In genomic region chr9:98018347-98018746, GRCh38 we compare ENCODE assay signal across 29 cellular contexts. TPM values are rescaled to one million over a fixed set of nuclear protein-coding genes. Genes with fewer than 3 reads are reported as not detected.
DNase-seq lines count a peak whose midpoint lies in the region; ATAC-seq and TF ChIP-seq lines count a peak whose summit lies in the region.
"Had no signal": no experiment of that assay in that cellular context is flagged by ENCODE, and none has a peak within 500 bp of the region (broad histone marks: within the 10 kb centered on the region; RNA-seq: fewer than 3 reads in every experiment).

No MANE protein-coding gene starts in this region.

- no peak overlapping the region for H2BK5ac ChIP-seq in trophoblast cell (ENCODE audit: low read depth, low read length, poor library complexity)

- no peaks in the 10 kb centered on the region for H3K9me3 ChIP-seq in CD4-positive, alpha-beta T cell (ENCODE audit: control insufficient read depth, low read length)
- H3K9me3 ChIP-seq in trophoblast cell (ENCODE audit: insufficient read depth, low read depth, low read length), result no peaks in the 10 kb centered on the region
- H3K9me3 ChIP-seq: BLaER1 treated with 17β-estradiol and CSF1 and Interleukin-3, amounts not matched to agents 10 nM and 100 nM; breast epithelium; HAP-1; spleen; thoracic aorta had no signal

- no peak overlapping the region for H2AFZ ChIP-seq in trophoblast cell (ENCODE audit: insufficient read depth, low read length, poor library complexity)

- no peaks in the 10 kb centered on the region for H3K9me3 Mint-ChIP-seq in CD4-positive, alpha-beta T cell
- H3K9me3 Mint-ChIP-seq in WTC11, result no peaks in the 10 kb centered on the region
- H3K9me3 Mint-ChIP-seq: memory B cell; nephron; stimulated activated naive CD8-positive, alpha-beta T cell treated with anti-CD3 and anti-CD28 coated beads, Interleukin-15, amount 100 ng/mL, for 72 hours had no signal

- no peak overlapping the region for H4K8ac ChIP-seq in trophoblast cell (ENCODE audit: low read depth, low read length)

- CTCF ChIA-PET in CD4-positive, alpha-beta T cell (lab: Charles Lee), result interaction anchor here (1.0 kb wide), 1 partner anchor 11 kb away, joined by 3 read pairs; no protein-coding TSS in a partner anchor
- CTCF ChIA-PET in WTC11 (lab: Charles Lee), result interaction anchor here (1.4 to 1.5 kb wide), 2 partner anchors 16 to 17 kb away, joined by 3 to 5 read pairs; no protein-coding TSS in a partner anchor

- H3K4me3 ChIP-seq in HL-60 (replicated peaks; ENCODE audit: insufficient read depth, low read length) (no peak overlapping the region), trophoblast cell (ENCODE audit: low read depth, low read length) (no peak overlapping the region), H7 (ENCODE audit: insufficient read depth, low read depth, low read length) (no peak overlapping the region)
- H3K4me3 ChIP-seq: BLaER1 treated with 17β-estradiol and CSF1 and Interleukin-3, amounts not matched to agents 10 nM and 100 nM; breast epithelium; HAP-1; spleen; thoracic aorta had no signal

- no peak for DNase-seq in CD4-positive, alpha-beta T cell
- DNase-seq in HL-60 (ENCODE audit: low read depth in 1 of 2, low spot score in 1 of 2), result no peak
- no peak for DNase-seq in WTC11 (ENCODE audit: low spot score)
- DNase-seq in trophoblast cell, result no peak
- no peak for DNase-seq in H7
- DNase-seq in OCI-M2 (lab: John Stamatoyannopoulos, UW; ENCODE audit: unreplicated experiment), result no peak
- no peak for DNase-seq in putamen (ENCODE audit: low spot score)
- DNase-seq: activated CD8-positive, alpha-beta T cell treated with anti-CD3 and anti-CD28 coated beads, Interleukin-2, amount 10 ng/mL, durations not matched to agents 7 days and 5 days; activated effector memory CD4-positive, alpha-beta T cell treated with Interleukin-2 at 50 U/mL for 16 hours; activated T-cell treated with anti-CD3 and anti-CD28 coated beads for 4 hours; DMS79 treated with DMSO at 0.1 percent for 48 hours; effector CD4-positive, alpha-beta T cell; GDM1; hippocampal formation; NCI-H2171 treated with DMSO at 0.1 percent for 48 hours; NCI-H510A; SHP77 treated with DMSO at 0.1 percent for 48 hours; spleen; stimulated activated CD8-positive, alpha-beta memory T cell treated with anti-CD3 and anti-CD28 coated beads, Interleukin-4, amount 100 ng/mL, for 48 hours; stimulated activated naive CD8-positive, alpha-beta T cell treated with anti-CD3 and anti-CD28 coated beads, Interleukin-15, amount 100 ng/mL, for 72 hours had no signal

- peak overlapping the region; percentile 30 for H3K9ac ChIP-seq in trophoblast cell (ENCODE audit: low read length)
- H3K9ac ChIP-seq: BLaER1 treated with 17β-estradiol and CSF1 and Interleukin-3, amounts not matched to agents 10 nM and 100 nM had no signal

- no peak overlapping the region for H3K4ac ChIP-seq in trophoblast cell (ENCODE audit: low read depth, low read length)

- H3K18ac ChIP-seq in trophoblast cell (ENCODE audit: low read length), result no peak overlapping the region

- no peak for TF ChIP-seq CTCF in CD4-positive, alpha-beta T cell (IDR thresholded peaks at IDR 0.05)
- TF ChIP-seq CTCF in HL-60 (IDR thresholded peaks at IDR 0.05; ENCODE audit: insufficient read depth, low read length), result no peak
- TF ChIP-seq CTCF in WTC11 (IDR thresholded peaks at IDR 0.05), result no peak

- POLR2A ChIA-PET in CD4-positive, alpha-beta T cell (lab: Charles Lee), result interaction anchor here (1.3 to 2.4 kb wide), 2 partner anchors 34 to 96 kb away, joined by 4 to 7 read pairs; partner anchors contain the start of gene TRMO
- POLR2A ChIA-PET in WTC11 (lab: Charles Lee), result no interaction called here

- H3K36me3 ChIP-seq in trophoblast cell (ENCODE audit: control insufficient read depth in 1 of 2, insufficient read depth in 2 of 2, low read length in 2 of 2), result peaks cover 14 to 53% of the 10 kb centered on the region in 2 experiments
- peaks cover 14% of the 10 kb centered on the region for H3K36me3 ChIP-seq in H7 (replicated peaks; ENCODE audit: control insufficient read depth, insufficient read depth, low read length)
- H3K36me3 ChIP-seq: breast epithelium had no signal

- no peaks in the 10 kb centered on the region for H3K27me3 Mint-ChIP-seq in CD4-positive, alpha-beta T cell
- no peaks in the 10 kb centered on the region for H3K27me3 Mint-ChIP-seq in WTC11 (ENCODE audit: low read depth)
- H3K27me3 Mint-ChIP-seq: activated naive CD8-positive, alpha-beta T cell; memory B cell; stimulated activated naive CD8-positive, alpha-beta T cell treated with anti-CD3 and anti-CD28 coated beads, Interleukin-15, amount 100 ng/mL, for 72 hours had no signal

- no peak overlapping the region for H2AK5ac ChIP-seq in trophoblast cell (ENCODE audit: low read length)

- H3K27ac Mint-ChIP-seq in CD4-positive, alpha-beta T cell, result peak overlapping the region; percentile 26
- H3K27ac Mint-ChIP-seq in WTC11, result peak overlapping the region; percentile 11; the same call in 1 of the 2 replicates
- H3K27ac Mint-ChIP-seq: activated CD8-positive, alpha-beta T cell treated with anti-CD3 and anti-CD28 coated beads, Interleukin-2, amount 10 ng/mL, durations not matched to agents 7 days and 5 days; activated naive CD8-positive, alpha-beta T cell; memory B cell; nephron had no signal

- H2BK12ac ChIP-seq in trophoblast cell (ENCODE audit: low read length), result no peak overlapping the region

- no CpG with 5 or more reads among the region's 5 CpGs for WGBS in trophoblast cell (ENCODE audit: extremely low coverage, insufficient coverage, insufficient read length)

- H3K79me2 ChIP-seq in trophoblast cell (ENCODE audit: control insufficient read depth, insufficient read depth, low read length, poor library complexity), result no peaks in the 10 kb centered on the region

- H3K27me3 ChIP-seq in CD4-positive, alpha-beta T cell (ENCODE audit: control insufficient read depth, insufficient read depth, low read length), result no peaks in the 10 kb centered on the region
- H3K27me3 ChIP-seq in HL-60 (ENCODE audit: insufficient read depth, poor library complexity, severe bottlenecking), result no peaks in the 10 kb centered on the region
- no peaks in the 10 kb centered on the region for H3K27me3 ChIP-seq in trophoblast cell (ENCODE audit: insufficient read depth, low read length)
- H3K27me3 ChIP-seq in H7 (ENCODE audit: control insufficient read depth, insufficient read depth, low read length), result no peaks in the 10 kb centered on the region
- H3K27me3 ChIP-seq: BLaER1 treated with 17β-estradiol and CSF1 and Interleukin-3, amounts not matched to agents 10 nM and 100 nM; breast epithelium; spleen had no signal

- intact Hi-C loops in CD4-positive, alpha-beta T cell (cut with DNase I, micrococcal nuclease), result no loop called here

- no peaks in the 10 kb centered on the region for H3K79me1 ChIP-seq in trophoblast cell (ENCODE audit: low read length)

- H4K91ac ChIP-seq in trophoblast cell (ENCODE audit: low read depth, low read length), result no peak overlapping the region

- H3K27ac ChIP-seq in CD4-positive, alpha-beta T cell (ENCODE audit: low read depth, low read length), result no peak overlapping the region
- H3K27ac ChIP-seq in HL-60 (replicated peaks) (peak overlapping the region; percentile 45), trophoblast cell (ENCODE audit: low read depth, low read length) (no peak overlapping the region)
- H3K27ac ChIP-seq: BLaER1 treated with 17β-estradiol and CSF1 and Interleukin-3, amounts not matched to agents 10 nM and 100 nM; breast epithelium; epithelial cell of prostate; spleen; thoracic aorta had no signal

- peaks cover 62% of the 10 kb centered on the region for H3K36me3 Mint-ChIP-seq in CD4-positive, alpha-beta T cell (ENCODE audit: low read depth)
- H3K36me3 Mint-ChIP-seq in WTC11, result peaks cover 43% of the 10 kb centered on the region

- no peak overlapping the region for H3K23ac ChIP-seq in trophoblast cell (ENCODE audit: low read length)

- no peaks in the 10 kb centered on the region for H3K4me1 Mint-ChIP-seq in CD4-positive, alpha-beta T cell (ENCODE audit: low read depth)
- no peaks in the 10 kb centered on the region for H3K4me1 Mint-ChIP-seq in WTC11
- H3K4me1 Mint-ChIP-seq: nephron had no signal

- no peak overlapping the region for H3K4me3 Mint-ChIP-seq in CD4-positive, alpha-beta T cell
- no peak overlapping the region for H3K4me3 Mint-ChIP-seq in WTC11
- H3K4me3 Mint-ChIP-seq: activated CD8-positive, alpha-beta T cell treated with anti-CD3 and anti-CD28 coated beads, Interleukin-2, amount 10 ng/mL, durations not matched to agents 7 days and 5 days; activated naive CD8-positive, alpha-beta T cell; memory B cell; nephron; stimulated activated naive CD8-positive, alpha-beta T cell treated with anti-CD3 and anti-CD28 coated beads, Interleukin-15, amount 100 ng/mL, for 72 hours had no signal

- no peak for ATAC-seq in CD4-positive, alpha-beta T cell (ENCODE audit: poor library complexity)
- ATAC-seq in WTC11, result no peak
- ATAC-seq: activated CD8-positive, alpha-beta T cell treated with anti-CD3 and anti-CD28 coated beads, Interleukin-2, amount 10 ng/mL, durations not matched to agents 7 days and 5 days; Panc1; stimulated activated naive CD8-positive, alpha-beta T cell treated with anti-CD3 and anti-CD28 coated beads, Interleukin-15, amount 100 ng/mL, for 72 hours had no signal

- H3K4me1 ChIP-seq in trophoblast cell (ENCODE audit: control insufficient read depth in 1 of 2, insufficient read depth in 2 of 2, low read length in 2 of 2), result no peaks in the 10 kb centered on the region
- H3K4me1 ChIP-seq: BLaER1 treated with 17β-estradiol and CSF1 and Interleukin-3, amounts not matched to agents 10 nM and 100 nM; breast epithelium; HAP-1 had no signal

- no peak overlapping the region for H3K4me2 ChIP-seq in trophoblast cell (ENCODE audit: low read length)
- H3K4me2 ChIP-seq: BLaER1 treated with 17β-estradiol and CSF1 and Interleukin-3, amounts not matched to agents 10 nM and 100 nM had no signal

- H3K14ac ChIP-seq in trophoblast cell (ENCODE audit: low read length), result no peak overlapping the region

- H2BK120ac ChIP-seq in trophoblast cell (ENCODE audit: insufficient read depth, low read length, poor library complexity), result no peak overlapping the region

- no peak overlapping the region for H4K12ac ChIP-seq in trophoblast cell (ENCODE audit: low read depth, low read length)

RNA-seq across cellular contexts. Expression of gene ANP32B, which starts 35.2 kb away (rescaled TPM):
- 100 to 1,000 TPM; 178 to 192 TPM for total RNA-seq in CD4-positive, alpha-beta T cell
- total RNA-seq in WTC11 (2021), result 149 to 156 TPM (median 150 TPM) in 3 replicates
- polyA plus RNA-seq in trophoblast cell (2013), result 178 and 179 TPM in 2 replicates
- 6.7 and 10.6 TPM in 2 replicates for total RNA-seq in H7 (2014; rRNA removed; shearing (Covaris generic))

RNA-seq across cellular contexts. Expression of gene NANS, which starts 38.2 kb away (rescaled TPM):
- total RNA-seq in CD4-positive, alpha-beta T cell, result 10 to 100 TPM; 70.5 to 74.0 TPM
- total RNA-seq in WTC11 (2021), result 57.9 to 66.7 TPM (median 61.3 TPM) in 3 replicates
- 79.6 and 80.2 TPM in 2 replicates for polyA plus RNA-seq in trophoblast cell (2013)
- 67.0 and 68.9 TPM in 2 replicates for total RNA-seq in H7 (2014; rRNA removed; shearing (Covaris generic))

Comparison
In these comparisons a context has a peak if more than half of its experiments do, and no peak if none do; other contexts are left out.
1. RNA of gene ANP32B, which starts 35.2 kb away (total RNA-seq): 178 to 192 TPM in CD4-positive, alpha-beta T cell and 149 to 156 TPM in WTC11; 6.7 to 10.6 TPM in H7; every median in the first group is over 10 times any median in the second.